ENCODE assay signal across 8 cellular contexts in genomic region chr3:49553320-49553689, GRCh38. TPM values are rescaled to one million over a fixed set of nuclear protein-coding genes. Genes with fewer than 3 reads are reported as not detected.
DNase-seq lines count a peak whose midpoint lies in the region; ATAC-seq, FAIRE-seq and TF ChIP-seq lines count a peak whose summit lies in the region.

No MANE protein-coding gene starts in this region.

- H3K79me2 ChIP-seq in endothelial cell of umbilical vein (ENCODE audit: control insufficient read depth, insufficient read depth, low read length), result no peaks in the 10 kb centered on the region

- CTCF ChIA-PET in endothelial cell of umbilical vein (lab: Charles Lee), result interaction anchor here (1.8 to 4.0 kb wide), 2 partner anchors 13 to 118 kb away, joined by 14 to 23 read pairs; no protein-coding TSS in a partner anchor

- H3K4me3 ChIP-seq in endothelial cell of umbilical vein (replicated peaks in 1 of 3; ENCODE audit: insufficient read depth in 1 of 3, low read depth in 1 of 3, low read length in 3 of 3), result no peak overlapping the region

- H3K9me1 ChIP-seq in endothelial cell of umbilical vein (replicated peaks; ENCODE audit: control insufficient read depth, extremely low read depth, insufficient read depth, low read length), result no peaks in the 10 kb centered on the region

- H3K9me3 ChIP-seq in endothelial cell of umbilical vein (replicated peaks; ENCODE audit: control insufficient read depth, insufficient read depth, low read length), result no peaks in the 10 kb centered on the region

- POLR2A ChIA-PET in endothelial cell of umbilical vein (lab: Charles Lee), result interaction anchor here (1.1 kb wide), 1 partner anchor 13 kb away, joined by 3 read pairs; no protein-coding TSS in a partner anchor

- BruUV-seq in endothelial cell of umbilical vein (replicated peaks; lab: Mats Ljungman, UMichigan), result no TSS peak

- H3K27ac ChIP-seq in endothelial cell of umbilical vein (ENCODE audit: insufficient read depth, low read depth, low read length), result no peak overlapping the region

- H2AFZ ChIP-seq in endothelial cell of umbilical vein (ENCODE audit: low read depth, low read length), result no peak overlapping the region

- no peak for ATAC-seq in GM19035 (IDR thresholded peaks at IDR 0.05; ENCODE audit: unreplicated experiment)
- no peak for ATAC-seq in activated CD4-positive, CD25-positive, alpha-beta regulatory T cell treated with anti-CD3 and anti-CD28 coated beads, Interleukin-2, amount 50 U/mL, for 24 hours

- peaks cover 14 to 18% of the 10 kb centered on the region in 2 experiments for H3K27me3 ChIP-seq in endothelial cell of umbilical vein (ENCODE audit: control insufficient read depth in 2 of 2, insufficient read depth in 2 of 2, low read length in 2 of 2)

- H3K4me1 ChIP-seq in endothelial cell of umbilical vein (ENCODE audit: control insufficient read depth, extremely low read depth, insufficient read depth, low read length), result peaks cover 6% of the 10 kb centered on the region

- dilution Hi-C loops in endothelial cell of umbilical vein (cut with MboI; ENCODE audit: extremely low pct_ligation_motif_present, low sequenced_read_pairs), result no loop called here

- intact Hi-C loops in endothelial cell of umbilical vein (cut with micrococcal nuclease), result loop anchor here (5.0 kb wide), 1 partner anchor 234 kb away; the partner anchor contains the start of gene IP6K1
- intact Hi-C loops in posterior vena cava (cut with DNase I), result no loop called here

- peak overlapping the region; percentile 61 for H3K4me2 ChIP-seq in endothelial cell of umbilical vein (ENCODE audit: insufficient read depth, low read length)

- no peaks in the 10 kb centered on the region for H3K36me3 ChIP-seq in endothelial cell of umbilical vein (ENCODE audit: control insufficient read depth in 2 of 2, extremely low read depth in 1 of 2, insufficient read depth in 2 of 2, low read length in 2 of 2)

- DNase-seq in GM04503 (ENCODE audit: low read depth) (peak; percentile 12), NCI-H460 (ENCODE audit: extremely low read depth, low read depth) (peak; percentile 20), endothelial cell of umbilical vein (ENCODE audit: low read depth, low spot score) (no peak), posterior vena cava (ENCODE audit: low spot score) (peak; percentile 47), GM12892 (ENCODE audit: insufficient read length) (no peak)
- DNase-seq in stimulated activated CD4-positive, alpha-beta T cell treated with anti-CD3 and anti-CD28 coated beads, Interleukin-12 subunit alpha, Interleukin-12 subunit beta, amount 100 ng/mL, for 4 hours, result no peak

- FAIRE-seq in endothelial cell of umbilical vein (lab: Jason Lieb, UNC), result no peak
- FAIRE-seq in GM12892 (lab: Jason Lieb, UNC), result no peak

- no peak overlapping the region for H3K9ac ChIP-seq in endothelial cell of umbilical vein (replicated peaks; ENCODE audit: extremely low read depth, insufficient read depth, low read length)

- no peak for TF ChIP-seq CTCF in endothelial cell of umbilical vein (IDR thresholded peaks at IDR 0.05; ENCODE audit: extremely low read depth in 1 of 2, insufficient read depth in 1 of 2, low read depth in 1 of 2, low read length in 2 of 2)

- no peak for TF ChIP-seq POLR2A in endothelial cell of umbilical vein (IDR thresholded peaks at IDR 0.05; ENCODE audit: low read depth, low read length)
- TF ChIP-seq POLR2A in GM12892 (IDR thresholded peaks at IDR 0.05; ENCODE audit: low read depth, low read length), result no peak

- H4K20me1 ChIP-seq in endothelial cell of umbilical vein (replicated peaks; ENCODE audit: control insufficient read depth, extremely low read depth, insufficient read depth, low read length), result no peaks in the 10 kb centered on the region

TF ChIP-seq in endothelial cell of umbilical vein, 7 proteins besides CTCF, POLR2A, EP300 and RAD21:
- no peak for TF ChIP-seq GATA2 (IDR thresholded peaks at IDR 0.05; ENCODE audit: insufficient read depth, insufficient read length, low read depth, low read length)
- TF ChIP-seq MAX (IDR thresholded peaks at IDR 0.05; ENCODE audit: insufficient read depth, insufficient read length), result no peak
- no peak for TF ChIP-seq POLR2AphosphoS5 (IDR thresholded peaks at IDR 0.05; ENCODE audit: insufficient read depth, low read depth, low read length)
- no peak for TF ChIP-seq FOS (IDR thresholded peaks at IDR 0.05; ENCODE audit: borderline replicate concordance, insufficient read depth, low read length)
- TF ChIP-seq JUN (IDR thresholded peaks at IDR 0.05; ENCODE audit: borderline replicate concordance, insufficient read depth, insufficient read length, low read depth), result no peak
- TF ChIP-seq EZH2 (IDR thresholded peaks at IDR 0.05; ENCODE audit: borderline replicate concordance, low read depth, low read length, severe bottlenecking), result no peak
- TF ChIP-seq MYC (IDR thresholded peaks at IDR 0.05; ENCODE audit: low read depth, low read length), result no peak

RNA-seq across cellular contexts. Expression of gene BSN, which starts 1.0 kb away (rescaled TPM):
- 0.05 and 0.12 TPM in 2 replicates for total RNA-seq in NCI-H460 (2014; rRNA removed; shearing (Covaris generic))
- polyA plus RNA-seq in NCI-H460 (2014; cell fraction: nucleus; rRNA removed), result 0.06 and 0.50 TPM in 2 replicates
- total RNA-seq in endothelial cell of umbilical vein (0.27 and 0.28 TPM in 2 replicates), posterior vena cava (under 1 TPM; 0.42 to 0.48 TPM)
- polyA plus RNA-seq in endothelial cell of umbilical vein, result 0.03 and 0.04 TPM in 2 replicates
- polyA plus RNA-seq in endothelial cell of umbilical vein (2011; cell fraction: cytosol; rRNA removed), result 0.03 TPM in 2 replicates
- polyA plus RNA-seq in endothelial cell of umbilical vein (2011; cell fraction: nucleus; rRNA removed), result 0.10 and 0.17 TPM in 2 replicates
- 0.05 and 0.08 TPM in 2 replicates for polyA plus RNA-seq in endothelial cell of umbilical vein (2012)
- 0.11 and 0.12 TPM in 2 replicates for polyA minus RNA-seq in endothelial cell of umbilical vein
- 0.41 TPM for polyA minus RNA-seq in endothelial cell of umbilical vein (2011; cell fraction: cytosol; rRNA and poly(A)+ RNA removed)
- 0.14 and 0.19 TPM in 2 replicates for polyA minus RNA-seq in endothelial cell of umbilical vein (2011; cell fraction: nucleus; rRNA and poly(A)+ RNA removed)
- 0.08 TPM for polyA plus RNA-seq in GM12892 (2012; ENCODE audit: missing spikeins)

Comparison
In these comparisons a context has a peak if more than half of its experiments do, and no peak if none do; other contexts are left out.
1. DNase-seq: peak in GM04503 (single experiment), NCI-H460 (single experiment) and posterior vena cava (single experiment); none in endothelial cell of umbilical vein (single experiment), GM12892 (single experiment) and stimulated activated CD4-positive, alpha-beta T cell treated with anti-CD3 and anti-CD28 coated beads, Interleukin-12 subunit alpha, Interleukin-12 subunit beta, amount 100 ng/mL, for 4 hours (single experiment).